1 cellular context compared by ENCODE assay signal in genomic region chr2:21006423-21007128, GRCh38.
A peak's percentile ranks its signal among the peaks of the same experiment; 100 is the strongest.
TF ChIP-seq lines count a peak whose summit lies in the region.

No MANE protein-coding gene starts in this region.

TF ChIP-seq in HepG2, 621 proteins besides CTCF, POLR2A, EP300 and RAD21 (continued from another document and continues in another):
- TF ChIP-seq, protein P1, sequence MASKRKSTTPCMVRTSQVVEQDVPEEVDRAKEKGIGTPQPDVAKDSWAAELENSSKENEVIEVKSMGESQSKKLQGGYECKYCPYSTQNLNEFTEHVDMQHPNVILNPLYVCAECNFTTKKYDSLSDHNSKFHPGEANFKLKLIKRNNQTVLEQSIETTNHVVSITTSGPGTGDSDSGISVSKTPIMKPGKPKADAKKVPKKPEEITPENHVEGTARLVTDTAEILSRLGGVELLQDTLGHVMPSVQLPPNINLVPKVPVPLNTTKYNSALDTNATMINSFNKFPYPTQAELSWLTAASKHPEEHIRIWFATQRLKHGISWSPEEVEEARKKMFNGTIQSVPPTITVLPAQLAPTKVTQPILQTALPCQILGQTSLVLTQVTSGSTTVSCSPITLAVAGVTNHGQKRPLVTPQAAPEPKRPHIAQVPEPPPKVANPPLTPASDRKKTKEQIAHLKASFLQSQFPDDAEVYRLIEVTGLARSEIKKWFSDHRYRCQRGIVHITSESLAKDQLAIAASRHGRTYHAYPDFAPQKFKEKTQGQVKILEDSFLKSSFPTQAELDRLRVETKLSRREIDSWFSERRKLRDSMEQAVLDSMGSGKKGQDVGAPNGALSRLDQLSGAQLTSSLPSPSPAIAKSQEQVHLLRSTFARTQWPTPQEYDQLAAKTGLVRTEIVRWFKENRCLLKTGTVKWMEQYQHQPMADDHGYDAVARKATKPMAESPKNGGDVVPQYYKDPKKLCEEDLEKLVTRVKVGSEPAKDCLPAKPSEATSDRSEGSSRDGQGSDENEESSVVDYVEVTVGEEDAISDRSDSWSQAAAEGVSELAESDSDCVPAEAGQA (IDR thresholded peaks at IDR 0.05; ENCODE audit: low read depth), result no peak
- TF ChIP-seq, protein P1 (CRISPR knock-in tag; IDR thresholded peaks at IDR 0.05; ENCODE audit: borderline replicate concordance), result no peak
- TF ChIP-seq ZBTB40 (IDR thresholded peaks at IDR 0.05) (no peak), ZBTB40 (CRISPR knock-in tag; IDR thresholded peaks at IDR 0.05) (no peak), ZNF737 (CRISPR knock-in tag; IDR thresholded peaks at IDR 0.05; ENCODE audit: borderline replicate concordance) (no peak), CENPT (CRISPR knock-in tag; IDR thresholded peaks at IDR 0.05; ENCODE audit: low read depth) (no peak), ZBTB7A (CRISPR knock-in tag; IDR thresholded peaks at IDR 0.05) (no peak), HNRNPK (IDR thresholded peaks at IDR 0.05; ENCODE audit: low read depth, low read length, poor library complexity, severe bottlenecking) (no peak), ZNF496 (CRISPR knock-in tag; IDR thresholded peaks at IDR 0.05; ENCODE audit: insufficient replicate concordance) (no peak), MEIS1 (CRISPR knock-in tag; IDR thresholded peaks at IDR 0.05; ENCODE audit: borderline replicate concordance) (0 out of 2 replicates have a peak, but pooled peaks have one; percentile 33), KDM2A (CRISPR knock-in tag; IDR thresholded peaks at IDR 0.05; ENCODE audit: borderline replicate concordance, low read depth) (no peak), HNRNPH1 (optimal IDR thresholded peaks at IDR 0.05; ENCODE audit: low read depth, low read length) (no peak), SMAD9 (CRISPR knock-in tag; IDR thresholded peaks at IDR 0.05) (no peak), ZNF329 (CRISPR knock-in tag; IDR thresholded peaks at IDR 0.05; ENCODE audit: low read depth) (peak; percentile 68), ZNF616 (CRISPR knock-in tag; IDR thresholded peaks at IDR 0.05; ENCODE audit: low read depth) (no peak), NR2F2 (IDR thresholded peaks at IDR 0.05; ENCODE audit: borderline replicate concordance, low read depth) (peak; percentile 47; the same call in 1 of the 2 replicates), NBN (conservative IDR thresholded peaks at IDR 0.05) (no peak), KDM1A (CRISPR knock-in tag; IDR thresholded peaks at IDR 0.05) (no peak), ZNF660 (CRISPR knock-in tag; IDR thresholded peaks at IDR 0.05; ENCODE audit: borderline replicate concordance, low read depth) (no peak), ZNF513 (CRISPR knock-in tag; conservative IDR thresholded peaks at IDR 0.05) (no peak), ZNF12 (CRISPR knock-in tag; IDR thresholded peaks at IDR 0.05) (no peak), ZNF264 (CRISPR knock-in tag; IDR thresholded peaks at IDR 0.05) (no peak), ZNF772 (CRISPR knock-in tag; IDR thresholded peaks at IDR 0.05) (no peak; the same call in 1 of the 2 replicates), SNAPC2 (CRISPR knock-in tag; IDR thresholded peaks at IDR 0.05) (peak; percentile 4; the same call in 1 of the 2 replicates), KLF16 (CRISPR knock-in tag; IDR thresholded peaks at IDR 0.05) (peak in 1 of 2 experiments; percentile 43; a peak in 1 of 4 replicates)
- TF ChIP-seq, protein P2, sequence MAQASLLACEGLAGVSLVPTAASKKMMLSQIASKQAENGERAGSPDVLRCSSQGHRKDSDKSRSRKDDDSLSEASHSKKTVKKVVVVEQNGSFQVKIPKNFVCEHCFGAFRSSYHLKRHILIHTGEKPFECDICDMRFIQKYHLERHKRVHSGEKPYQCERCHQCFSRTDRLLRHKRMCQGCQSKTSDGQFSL (CRISPR knock-in tag; IDR thresholded peaks at IDR 0.05), result no peak; the same call in 1 of the 2 replicates
- TF ChIP-seq, protein P3, sequence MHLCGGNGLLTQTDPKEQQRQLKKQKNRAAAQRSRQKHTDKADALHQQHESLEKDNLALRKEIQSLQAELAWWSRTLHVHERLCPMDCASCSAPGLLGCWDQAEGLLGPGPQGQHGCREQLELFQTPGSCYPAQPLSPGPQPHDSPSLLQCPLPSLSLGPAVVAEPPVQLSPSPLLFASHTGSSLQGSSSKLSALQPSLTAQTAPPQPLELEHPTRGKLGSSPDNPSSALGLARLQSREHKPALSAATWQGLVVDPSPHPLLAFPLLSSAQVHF (CRISPR knock-in tag; IDR thresholded peaks at IDR 0.05), result peak; percentile 91
- TF ChIP-seq, protein P4, sequence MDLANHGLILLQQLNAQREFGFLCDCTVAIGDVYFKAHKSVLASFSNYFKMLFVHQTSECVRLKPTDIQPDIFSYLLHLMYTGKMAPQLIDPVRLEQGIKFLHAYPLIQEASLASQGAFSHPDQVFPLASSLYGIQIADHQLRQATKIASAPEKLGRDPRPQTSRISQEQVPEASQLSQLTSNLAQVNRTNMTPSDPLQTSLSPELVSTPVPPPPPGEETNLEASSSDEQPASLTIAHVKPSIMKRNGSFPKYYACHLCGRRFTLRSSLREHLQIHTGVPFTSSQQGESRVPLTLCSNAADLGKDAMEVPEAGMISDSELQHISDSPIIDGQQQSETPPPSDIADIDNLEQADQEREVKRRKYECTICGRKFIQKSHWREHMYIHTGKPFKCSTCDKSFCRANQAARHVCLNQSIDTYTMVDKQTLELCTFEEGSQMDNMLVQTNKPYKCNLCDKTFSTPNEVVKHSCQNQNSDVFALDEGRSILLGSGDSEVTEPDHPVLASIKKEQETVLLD (CRISPR knock-in tag; IDR thresholded peaks at IDR 0.05; ENCODE audit: low read depth), result no peak
- TF ChIP-seq, protein P5, sequence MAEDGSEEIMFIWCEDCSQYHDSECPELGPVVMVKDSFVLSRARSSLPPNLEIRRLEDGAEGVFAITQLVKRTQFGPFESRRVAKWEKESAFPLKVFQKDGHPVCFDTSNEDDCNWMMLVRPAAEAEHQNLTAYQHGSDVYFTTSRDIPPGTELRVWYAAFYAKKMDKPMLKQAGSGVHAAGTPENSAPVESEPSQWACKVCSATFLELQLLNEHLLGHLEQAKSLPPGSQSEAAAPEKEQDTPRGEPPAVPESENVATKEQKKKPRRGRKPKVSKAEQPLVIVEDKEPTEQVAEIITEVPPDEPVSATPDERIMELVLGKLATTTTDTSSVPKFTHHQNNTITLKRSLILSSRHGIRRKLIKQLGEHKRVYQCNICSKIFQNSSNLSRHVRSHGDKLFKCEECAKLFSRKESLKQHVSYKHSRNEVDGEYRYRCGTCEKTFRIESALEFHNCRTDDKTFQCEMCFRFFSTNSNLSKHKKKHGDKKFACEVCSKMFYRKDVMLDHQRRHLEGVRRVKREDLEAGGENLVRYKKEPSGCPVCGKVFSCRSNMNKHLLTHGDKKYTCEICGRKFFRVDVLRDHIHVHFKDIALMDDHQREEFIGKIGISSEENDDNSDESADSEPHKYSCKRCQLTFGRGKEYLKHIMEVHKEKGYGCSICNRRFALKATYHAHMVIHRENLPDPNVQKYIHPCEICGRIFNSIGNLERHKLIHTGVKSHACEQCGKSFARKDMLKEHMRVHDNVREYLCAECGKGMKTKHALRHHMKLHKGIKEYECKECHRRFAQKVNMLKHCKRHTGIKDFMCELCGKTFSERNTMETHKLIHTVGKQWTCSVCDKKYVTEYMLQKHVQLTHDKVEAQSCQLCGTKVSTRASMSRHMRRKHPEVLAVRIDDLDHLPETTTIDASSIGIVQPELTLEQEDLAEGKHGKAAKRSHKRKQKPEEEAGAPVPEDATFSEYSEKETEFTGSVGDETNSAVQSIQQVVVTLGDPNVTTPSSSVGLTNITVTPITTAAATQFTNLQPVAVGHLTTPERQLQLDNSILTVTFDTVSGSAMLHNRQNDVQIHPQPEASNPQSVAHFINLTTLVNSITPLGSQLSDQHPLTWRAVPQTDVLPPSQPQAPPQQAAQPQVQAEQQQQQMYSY (CRISPR knock-in tag; IDR thresholded peaks at IDR 0.05), result no peak
